In genomic region chr21:39630827-39631226, GRCh38 we compare ENCODE assay signal across 18 cellular contexts. TPM values are rescaled to one million over a fixed set of nuclear protein-coding genes. Genes with fewer than 3 reads are reported as not detected.
DNase-seq lines count a peak whose midpoint lies in the region; ATAC-seq and TF ChIP-seq lines count a peak whose summit lies in the region.
"Had no signal": no experiment of that assay in that cellular context is flagged by ENCODE, and none has a peak within 500 bp of the region (broad histone marks: within the 10 kb centered on the region; RNA-seq: fewer than 3 reads in every experiment).

No MANE protein-coding gene starts in this region.

- peaks cover 10% of the 10 kb centered on the region for H3K27me3 Mint-ChIP-seq in GM23338 (ENCODE audit: insufficient read depth, low read depth, poor library complexity)

- H3K9me3 Mint-ChIP-seq in GM23338, result no peaks in the 10 kb centered on the region

- H3K9me3 ChIP-seq in SJSA1 (replicated peaks), result no peaks in the 10 kb centered on the region
- H3K9me3 ChIP-seq: lower lobe of right lung had no signal

- ATAC-seq in GM23338 (no peak), HG02973 (IDR thresholded peaks at IDR 0.05; ENCODE audit: unreplicated experiment) (no peak), GM21619 (IDR thresholded peaks at IDR 0.05; ENCODE audit: unreplicated experiment) (no peak), GM18519 (IDR thresholded peaks at IDR 0.05; ENCODE audit: low FRiP score, unreplicated experiment) (no peak)
- ATAC-seq: lower lobe of right lung; naive thymus-derived CD8-positive, alpha-beta T cell had no signal

- peaks cover 65% of the 10 kb centered on the region for H3K4me1 Mint-ChIP-seq in GM23338
- H3K4me1 Mint-ChIP-seq: naive thymus-derived CD8-positive, alpha-beta T cell had no signal

- in situ Hi-C loops in ACHN (cut with HindIII; ENCODE audit: low pct_ligation_motif_present, low pct_unique_long_range_greater_than_20kb, low sequenced_read_pairs), result no loop called here

- H4K20me1 ChIP-seq in GM23338 (replicated peaks; ENCODE audit: insufficient read depth), result no peaks in the 10 kb centered on the region

- H3K27me3 ChIP-seq in GM23338 (ENCODE audit: insufficient read depth), result no peaks in the 10 kb centered on the region
- no peaks in the 10 kb centered on the region for H3K27me3 ChIP-seq in SJSA1 (replicated peaks)

- no peak overlapping the region for H3K27ac Mint-ChIP-seq in GM23338
- H3K27ac Mint-ChIP-seq: naive thymus-derived CD8-positive, alpha-beta T cell had no signal

- peaks cover 46% of the 10 kb centered on the region for H3K4me1 ChIP-seq in GM23338 (ENCODE audit: insufficient read depth)
- H3K4me1 ChIP-seq in SJSA1 (replicated peaks), result peaks cover 58% of the 10 kb centered on the region
- H3K4me1 ChIP-seq: lower lobe of right lung had no signal

- peak in 1 of 2 experiments; percentile 18; a peak in 1 of 4 replicates for TF ChIP-seq CTCF in GM23338 (conservative IDR thresholded peaks at IDR 0.05; ENCODE audit: low read depth in 2 of 2)
- TF ChIP-seq CTCF in fibroblast of the aortic adventitia (IDR thresholded peaks at IDR 0.05; ENCODE audit: insufficient read depth, low read length), result no peak

- H3K4me2 ChIP-seq in GM23338, result 0 out of 2 replicates have a peak overlapping the region, but pooled peaks have one; percentile 23

- no peak overlapping the region for H3K4me3 Mint-ChIP-seq in GM23338
- H3K4me3 Mint-ChIP-seq: naive thymus-derived CD8-positive, alpha-beta T cell had no signal

- H3K36me3 Mint-ChIP-seq in GM23338 (ENCODE audit: low read depth), result peaks cover 55% of the 10 kb centered on the region

- H3K27ac ChIP-seq in GM23338 (ENCODE audit: low read depth) (peak overlapping the region; percentile 55; the same call in 1 of the 2 replicates), SJSA1 (peak overlapping the region; percentile 61)
- H3K27ac ChIP-seq: lower lobe of right lung had no signal

- no peaks in the 10 kb centered on the region for H3F3A ChIP-seq in GM23338 (replicated peaks; ENCODE audit: low read depth)

- H3K36me3 ChIP-seq in GM23338 (ENCODE audit: insufficient read depth), result no peaks in the 10 kb centered on the region
- no peaks in the 10 kb centered on the region for H3K36me3 ChIP-seq in SJSA1
- H3K36me3 ChIP-seq: lower lobe of right lung had no signal

- H3K79me2 ChIP-seq in GM23338 (replicated peaks; ENCODE audit: insufficient read depth), result peaks cover 100% of the 10 kb centered on the region

- no peak overlapping the region for H2AFZ ChIP-seq in GM23338

- DNase-seq in ACHN (peak; percentile 66), GM23338 (ENCODE audit: low spot score) (no peak), SJSA1 (ENCODE audit: low read depth in 1 of 2, low spot score in 2 of 2) (no peak), fibroblast of the aortic adventitia (ENCODE audit: low read depth) (peak; percentile 24), globus pallidus (ENCODE audit: low spot score) (no peak)
- DNase-seq: activated CD4-positive, alpha-beta T cell treated with anti-CD3 and anti-CD28 coated beads for 1 hour; activated CD8-positive, alpha-beta memory T cell treated with anti-CD3 and anti-CD28 coated beads, Interleukin-2, amount 50 U/mL, for 4 hours; activated naive CD4-positive, alpha-beta T cell treated with anti-CD3 and anti-CD28 coated beads, Interleukin-2, amount 50 U/mL, for 16 hours; DMS79; effector CD4-positive, alpha-beta T cell; GOT3; lower lobe of right lung; naive thymus-derived CD8-positive, alpha-beta T cell; NCI-H2171 treated with DMSO at 0.1 percent for 48 hours; SHP77 had no signal

- H3K9me2 ChIP-seq in GM23338 (ENCODE audit: insufficient read depth), result peaks cover 16% of the 10 kb centered on the region; the same call in 1 of the 2 replicates

- H3K4me3 ChIP-seq in GM23338, result no peak overlapping the region
- peak overlapping the region; percentile 7 for H3K4me3 ChIP-seq in SJSA1
- no peak overlapping the region for H3K4me3 ChIP-seq in fibroblast of the aortic adventitia (ENCODE audit: low read depth, low read length)
- H3K4me3 ChIP-seq: lower lobe of right lung had no signal

TF ChIP-seq in GM23338, 12 proteins besides CTCF, POLR2A, EP300 and RAD21 (continues in another document):
- TF ChIP-seq EZH2phosphoT487 (IDR thresholded peaks at IDR 0.05; ENCODE audit: unreplicated experiment), result no peak
- TF ChIP-seq EZH2 (IDR thresholded peaks at IDR 0.05; ENCODE audit: low read depth, unreplicated experiment), result no peak
- TF ChIP-seq CREB1 (CRISPR knock-in tag; IDR thresholded peaks at IDR 0.05; ENCODE audit: low read depth), result no peak
- TF ChIP-seq STAT1 (IDR thresholded peaks at IDR 0.05; ENCODE audit: unreplicated experiment), result no peak
- no peak for TF ChIP-seq ETS1 (IDR thresholded peaks at IDR 0.05)
- TF ChIP-seq ZNF114 (CRISPR knock-in tag; IDR thresholded peaks at IDR 0.05), result no peak
- TF ChIP-seq ZNF462 (CRISPR knock-in tag; IDR thresholded peaks at IDR 0.05), result no peak
- TF ChIP-seq JUNB (IDR thresholded peaks at IDR 0.05; ENCODE audit: unreplicated experiment), result no peak
- no peak for TF ChIP-seq POLR2AphosphoS5 (IDR thresholded peaks at IDR 0.05; ENCODE audit: low read depth)
- TF ChIP-seq ZNF331 (CRISPR knock-in tag; IDR thresholded peaks at IDR 0.05; ENCODE audit: low read depth), result no peak

RNA-seq across cellular contexts. Expression of gene B3GALT5, which starts 18.1 kb away (rescaled TPM):
- 31.7 and 37.5 TPM in 2 replicates for total RNA-seq in GM23338 (2014; rRNA removed; shearing (Covaris generic))
- polyA plus RNA-seq in GM23338 (2016; fragmentation: Nextera tagmentation; extraction: Ambion mirVana), result 6.2 TPM in 2 replicates
- 0.76 and 1.2 TPM in 2 replicates for total RNA-seq in SJSA1 (2014; rRNA removed; shearing (Covaris generic))
- 0.18 TPM in 1 of 2 replicates, not detected in the other for total RNA-seq in fibroblast of the aortic adventitia (ENCODE audit: low replicate concordance)
- total RNA-seq: naive thymus-derived CD8-positive, alpha-beta T cell had no signal
- polyA plus RNA-seq: naive thymus-derived CD8-positive, alpha-beta T cell had no signal

Comparison
In these comparisons a context has a peak if more than half of its experiments do, and no peak if none do; other contexts are left out.
1. DNase-seq: peak in ACHN (single experiment) and fibroblast of the aortic adventitia (single experiment); none in GM23338 (single experiment), SJSA1 (0 of 2) and globus pallidus (single experiment).
2. RNA of gene B3GALT5, which starts 18.1 kb away (total RNA-seq): 31.7 to 37.5 TPM in GM23338; 0.76 to 1.2 TPM in SJSA1 and 0.18 TPM in fibroblast of the aortic adventitia; every median in the first group is over 10 times any median in the second.